Comparison of ENCODE assay signal across 8 cellular contexts in genomic region chr12:48818831-48819590, GRCh38. TPM values are rescaled to one million over a fixed set of nuclear protein-coding genes. Genes with fewer than 3 reads are reported as not detected.
DNase-seq lines count a peak whose midpoint lies in the region; FAIRE-seq and TF ChIP-seq lines count a peak whose summit lies in the region.

No MANE protein-coding gene starts in this region.

- no peak overlapping the region for H3K27ac ChIP-seq in HUES6 (ENCODE audit: low read depth, low read length)

- H3K27me3 ChIP-seq in HUES6 (ENCODE audit: control insufficient read depth, insufficient read depth, low read length), result peaks cover 46% of the 10 kb centered on the region

- H3K4me1 Mint-ChIP-seq in CD14-positive monocyte, result peaks cover 32% of the 10 kb centered on the region

- peaks cover 0 to 7% of the 10 kb centered on the region in 2 donors for H3K36me3 Mint-ChIP-seq in CD14-positive monocyte

- peak overlapping the region; percentile 73 to 86 for H3K4me3 Mint-ChIP-seq in CD14-positive monocyte

- H3K36me3 ChIP-seq in HUES6 (ENCODE audit: control insufficient read depth, insufficient read depth, low read length), result no peaks in the 10 kb centered on the region

- no peak for DNase-seq in CD14-positive monocyte (ENCODE audit: low spot score)
- DNase-seq in activated effector memory CD4-positive, alpha-beta T cell treated with anti-CD3 and anti-CD28 coated beads, Interleukin-2, amount 50 U/mL, for 16 hours, result peak; percentile 73
- peak; percentile 67 for DNase-seq in islet precursor cell
- peak; percentile 31 to 45 for DNase-seq in stimulated activated CD8-positive, alpha-beta memory T cell treated with anti-CD3 and anti-CD28 coated beads, Interleukin-7, amount 100 ng/mL, for 4 hours (ENCODE audit: low read depth in 2 of 2)
- DNase-seq in urothelium cell line (ENCODE audit: low spot score), result no peak
- no peak for DNase-seq in effector CD4-positive, alpha-beta T cell
- DNase-seq in HuH-7.5 (ENCODE audit: low spot score), result no peak

- intact Hi-C loops in CD14-positive monocyte (cut with micrococcal nuclease), result no loop called here

- no peaks in the 10 kb centered on the region for H3K9me3 ChIP-seq in HUES6 (ENCODE audit: control insufficient read depth, insufficient read depth, low read depth, low read length)

- H3K4me1 ChIP-seq in HUES6 (ENCODE audit: control insufficient read depth, insufficient read depth, low read length), result peaks cover 34% of the 10 kb centered on the region

- no peak overlapping the region for H3K27ac Mint-ChIP-seq in CD14-positive monocyte

- peaks cover 0 to 5% (median 0%) of the 10 kb centered on the region in 7 donors for H3K9me3 Mint-ChIP-seq in CD14-positive monocyte

- FAIRE-seq in urothelium cell line (lab: Jason Lieb, UNC), result no peak

- H3K4me3 ChIP-seq in HUES6 (ENCODE audit: low read depth, low read length), result peak overlapping the region; percentile 88

- no peak for TF ChIP-seq CTCF in CD14-positive monocyte (IDR thresholded peaks at IDR 0.05)

- H3K9ac ChIP-seq in HUES6 (ENCODE audit: low read length), result peak overlapping the region; percentile 37

- peaks cover 38 to 47% (median 43%) of the 10 kb centered on the region in 3 donors for H3K27me3 Mint-ChIP-seq in CD14-positive monocyte (ENCODE audit: low read depth in 3 of 3)

RNA-seq across cellular contexts. Expression of gene CACNB3, which starts 0.7 kb away (rescaled TPM):
- 1 to 10 TPM in 1 of 2 donors, under 1 TPM in 1; 0.84 to 1.5 TPM for polyA plus RNA-seq in CD14-positive monocyte

RNA-seq across cellular contexts. Expression of gene ADCY6, which starts 30.1 kb away (rescaled TPM):
- polyA plus RNA-seq in CD14-positive monocyte, result under 1 TPM in 1 of 2 donors, not detected in 1; 0.03 TPM

RNA-seq across cellular contexts. Expression of gene DDX23, which starts 33.0 kb away (rescaled TPM):
- 10 to 100 TPM; 21.4 to 28.4 TPM for polyA plus RNA-seq in CD14-positive monocyte

RNA-seq across cellular contexts. Expression of gene RND1, which starts 46.7 kb away (rescaled TPM):
- under 1 TPM in 1 of 2 donors, not detected in 1; 0.40 TPM for polyA plus RNA-seq in CD14-positive monocyte

Comparison
In these comparisons a context has a peak if more than half of its experiments do, and no peak if none do; other contexts are left out.
1. DNase-seq: peak in activated effector memory CD4-positive, alpha-beta T cell treated with anti-CD3 and anti-CD28 coated beads, Interleukin-2, amount 50 U/mL, for 16 hours (single experiment), islet precursor cell (single experiment) and stimulated activated CD8-positive, alpha-beta memory T cell treated with anti-CD3 and anti-CD28 coated beads, Interleukin-7, amount 100 ng/mL, for 4 hours (2 of 2); none in CD14-positive monocyte (single experiment), urothelium cell line (single experiment), effector CD4-positive, alpha-beta T cell (single experiment) and HuH-7.5 (single experiment).